17 cellular contexts compared by ENCODE assay signal in genomic region chr4:56768301-56768700, GRCh38. TPM values are rescaled to one million over a fixed set of nuclear protein-coding genes. Genes with fewer than 3 reads are reported as not detected.
"Had no signal": no experiment of that assay in that cellular context is flagged by ENCODE, and none has a peak within 500 bp of the region (broad histone marks: within the 10 kb centered on the region; RNA-seq: fewer than 3 reads in every experiment).

No MANE protein-coding gene starts in this region.

- H3K9me3 ChIP-seq: gastroesophageal sphincter, transverse colon had no signal

- H3K27me3 Mint-ChIP-seq: activated B cell treated with CpG ODN at 0.5 μM for 24 hours; activated CD4-positive, alpha-beta T cell treated with anti-CD3 and anti-CD28 coated beads, Interleukin-2, amount 10 ng/mL, durations not matched to agents 7 days and 5 days; activated T-cell treated with anti-CD3 and anti-CD28 coated beads, Interleukin-2, amount 50 U/mL, for 24 hours had no signal

- H3K4me1 ChIP-seq: gastroesophageal sphincter had no signal

- H3K27me3 ChIP-seq: gastroesophageal sphincter, transverse colon had no signal

- H3K36me3 Mint-ChIP-seq: activated naive CD4-positive, alpha-beta T cell treated with anti-CD3 and anti-CD28 coated beads, Interleukin-2, amount 50 U/mL, for 72 hours had no signal

- H3K4me3 ChIP-seq: gastroesophageal sphincter, lung, SK-N-MC, transverse colon had no signal

- H3K4me3 Mint-ChIP-seq: activated B cell treated with CpG ODN at 0.5 μM for 24 hours; activated CD4-positive, alpha-beta T cell treated with anti-CD3 and anti-CD28 coated beads, Interleukin-2, amount 10 ng/mL, durations not matched to agents 7 days and 5 days; activated T-cell treated with anti-CD3 and anti-CD28 coated beads, Interleukin-2, amount 50 U/mL, for 24 hours; naive thymus-derived CD4-positive, alpha-beta T cell had no signal

- H3K36me3 ChIP-seq: gastroesophageal sphincter, transverse colon had no signal

- ATAC-seq: activated naive CD4-positive, alpha-beta T cell treated with anti-CD3 and anti-CD28 coated beads, Interleukin-2, amount 50 U/mL, for 72 hours; gastroesophageal sphincter; naive thymus-derived CD4-positive, alpha-beta T cell had no signal

- DNase-seq: activated B cell treated with CpG ODN at 0.5 μM for 24 hours; activated CD4-positive, alpha-beta T cell treated with anti-CD3 and anti-CD28 coated beads, Interleukin-2, amount 10 ng/mL, durations not matched to agents 7 days and 5 days; activated effector memory CD4-positive, alpha-beta T cell treated with anti-CD3 and anti-CD28 coated beads, Interleukin-2, amount 50 U/mL, for 16 hours; activated T-cell treated with anti-CD3 and anti-CD28 coated beads, Interleukin-2, amount 50 U/mL, for 24 hours; anterior cingulate cortex; kidney glomerular epithelial cell; naive thymus-derived CD4-positive, alpha-beta T cell; posterior cingulate gyrus; stimulated activated CD4-positive, alpha-beta T cell treated with anti-CD3 and anti-CD28 coated beads, Interleukin-4, amount 100 ng/mL, for 4 hours; T-helper 1 cell had no signal

- H3K27ac ChIP-seq: gastroesophageal sphincter, SK-N-MC had no signal

- H3K27ac Mint-ChIP-seq: activated B cell treated with CpG ODN at 0.5 μM for 24 hours; activated CD4-positive, alpha-beta T cell treated with anti-CD3 and anti-CD28 coated beads, Interleukin-2, amount 10 ng/mL, durations not matched to agents 7 days and 5 days; activated T-cell treated with anti-CD3 and anti-CD28 coated beads, Interleukin-2, amount 50 U/mL, for 24 hours had no signal

- H3K9me3 Mint-ChIP-seq: activated B cell treated with CpG ODN at 0.5 μM for 24 hours; activated CD4-positive, alpha-beta T cell treated with anti-CD3 and anti-CD28 coated beads, Interleukin-2, amount 10 ng/mL, durations not matched to agents 7 days and 5 days; activated naive CD4-positive, alpha-beta T cell treated with anti-CD3 and anti-CD28 coated beads, Interleukin-2, amount 50 U/mL, for 72 hours; activated T-cell treated with anti-CD3 and anti-CD28 coated beads, Interleukin-2, amount 50 U/mL, for 24 hours; naive thymus-derived CD4-positive, alpha-beta T cell had no signal

RNA-seq across cellular contexts. Expression of gene SPINK2, which starts 53.2 kb away (rescaled TPM):
- total RNA-seq: activated B cell treated with CpG ODN at 0.5 μM for 24 hours, gastroesophageal sphincter, skeletal muscle tissue, subcutaneous adipose tissue had no signal
- polyA plus RNA-seq: lung had no signal
